Comparison of ENCODE assay signal across 23 cellular contexts in genomic region chr22:46121079-46121478, GRCh38. TPM values are rescaled to one million over a fixed set of nuclear protein-coding genes. Genes with fewer than 3 reads are reported as not detected.
DNase-seq lines count a peak whose midpoint lies in the region; ATAC-seq, FAIRE-seq and TF ChIP-seq lines count a peak whose summit lies in the region.
"Had no signal": no experiment of that assay in that cellular context is flagged by ENCODE, and none has a peak within 500 bp of the region (broad histone marks: within the 10 kb centered on the region; RNA-seq: fewer than 3 reads in every experiment).

No MANE protein-coding gene starts in this region.

- H3K56ac ChIP-seq in H1 (replicated peaks; ENCODE audit: insufficient read length, low read depth, low read length) = no peak overlapping the region

- H2AK5ac ChIP-seq in H1 (ENCODE audit: low read depth, low read length) = no peak overlapping the region

- no peaks in the 10 kb centered on the region for H3K27me3 ChIP-seq in SK-N-SH (ENCODE audit: insufficient read depth)
- no peaks in the 10 kb centered on the region for H3K27me3 ChIP-seq in GM23248 (replicated peaks; ENCODE audit: insufficient read depth)
- peaks cover 0 to 6% (median 0%) of the 10 kb centered on the region in 4 experiments; a peak in 3 of 7 replicates for H3K27me3 ChIP-seq in H1 (replicated peaks in 1 of 4; ENCODE audit: control insufficient read depth in 3 of 4, extremely low read depth in 1 of 4, insufficient read depth in 3 of 4, low read length in 3 of 4)
- H3K27me3 ChIP-seq in neural progenitor cell = no peaks in the 10 kb centered on the region
- H3K27me3 ChIP-seq in gastroesophageal sphincter = no peaks in the 10 kb centered on the region

- no peaks in the 10 kb centered on the region for H3K4me1 Mint-ChIP-seq in neural progenitor cell
- H3K4me1 Mint-ChIP-seq: B cell had no signal

- no peak for TF ChIP-seq POLR2A in H1 (IDR thresholded peaks at IDR 0.05; ENCODE audit: control extremely low read depth in 1 of 2, low read depth in 2 of 2, low read length in 2 of 2)
- TF ChIP-seq POLR2A in gastroesophageal sphincter (IDR thresholded peaks at IDR 0.05) = no peak

- no peak overlapping the region for H4K8ac ChIP-seq in H1 (ENCODE audit: extremely low read depth, insufficient read depth, low read length)

- DNase-seq in SK-N-SH (no peak), GM23248 (no peak), H1 (ENCODE audit: low read depth in 1 of 2, low spot score in 2 of 2) (no peak), neural progenitor cell (ENCODE audit: low spot score) (no peak), SKM-1 treated with dmso at 0.1 percent for 144 hours (lab: John Stamatoyannopoulos, UW; ENCODE audit: unreplicated experiment) (no peak), DMS153 treated with DMSO at 0.1 percent for 48 hours (lab: John Stamatoyannopoulos, UW; ENCODE audit: unreplicated experiment) (no peak)
- DNase-seq: 8988T; CD4-positive, alpha-beta T cell; EL; H7; Karpas-422; MM.1S; NCI-H1092; NCI-H1436 treated with DMSO at 0.1 percent for 48 hours; NCI-H2029; NCI-H345; NCI-H524 treated with DMSO at 0.1 percent for 48 hours; PC-9 had no signal

- ATAC-seq in SK-N-SH treated with all-trans-retinoic acid at 6 μM for 48 hours = no peak
- no peak for ATAC-seq in gastroesophageal sphincter

- WGBS in SK-N-SH (ENCODE audit: low lambda C conversion rate) = 67% methylated on average over 3 of the region's 6 CpGs
- WGBS in GM23248 (ENCODE audit: low coverage in 1 of 2, low lambda C conversion rate in 2 of 2, missing lambda C conversion rate in 2 of 2), 2 experiments = 81 to 82% methylated on average over 6 of the region's 6 CpGs
- WGBS in H1 (ENCODE audit: extremely low coverage in 1 of 2, insufficient coverage in 1 of 2, insufficient read length in 1 of 2, insufficient replicate concordance in 2 of 2, low coverage in 1 of 2, low lambda C conversion rate in 2 of 2, missing lambda C conversion rate in 1 of 2), 2 experiments = 87% methylated on average over 6 of the region's 6 CpGs; no CpG with 5 or more reads in 1 of the 2 experiments
- WGBS in gastroesophageal sphincter (ENCODE audit: low coverage in 1 of 2), 2 donors = no CpG with 5 or more reads among the region's 6 CpGs

- peaks cover 37% of the 10 kb centered on the region for H4K20me1 ChIP-seq in SK-N-SH (ENCODE audit: insufficient read depth)
- H4K20me1 ChIP-seq in GM23248 (ENCODE audit: insufficient read depth) = no peaks in the 10 kb centered on the region
- H4K20me1 ChIP-seq in H1 (replicated peaks in 1 of 2; ENCODE audit: control insufficient read depth in 1 of 2, insufficient read depth in 2 of 2, low read length in 2 of 2) = no peaks in the 10 kb centered on the region
- no peaks in the 10 kb centered on the region for H4K20me1 ChIP-seq in neural progenitor cell (ENCODE audit: low read depth)

- TF ChIP-seq RAD21 in SK-N-SH (IDR thresholded peaks at IDR 0.05; ENCODE audit: low read length) = no peak
- no peak for TF ChIP-seq RAD21 in H1 (IDR thresholded peaks at IDR 0.05 in 1 of 2, conservative IDR thresholded peaks at IDR 0.05 in 1 of 2; ENCODE audit: low read depth in 2 of 2, low read length in 2 of 2)

- H3K9ac ChIP-seq in SK-N-SH = no peak overlapping the region
- no peak overlapping the region for H3K9ac ChIP-seq in GM23248
- H3K9ac ChIP-seq in H1 (replicated peaks in 1 of 4; ENCODE audit: extremely low read depth in 1 of 4, low read depth in 3 of 4, low read length in 3 of 4) = no peak overlapping the region
- H3K9ac ChIP-seq in neural progenitor cell = no peak overlapping the region

- POLR2A ChIA-PET in SK-N-SH (lab: Yijun Ruan, JAX) = interaction anchor here (1.0 kb wide), 1 partner anchor 51 kb away, joined by 4 read pairs; no protein-coding TSS in a partner anchor
- POLR2A ChIA-PET in H1 (lab: Charles Lee; ENCODE audit: partially characterized antibody) = no interaction called here

- H2BK5ac ChIP-seq in H1 (ENCODE audit: low read depth, low read length) = no peak overlapping the region

- TF ChIP-seq EP300 in SK-N-SH (IDR thresholded peaks at IDR 0.05; ENCODE audit: borderline replicate concordance in 1 of 2, low read depth in 1 of 2, low read length in 1 of 2) (no peak), H1 (IDR thresholded peaks at IDR 0.05; ENCODE audit: borderline replicate concordance in 1 of 2, low read depth in 2 of 2, low read length in 2 of 2) (no peak), gastroesophageal sphincter (IDR thresholded peaks at IDR 0.05) (no peak)

- H3F3A ChIP-seq in SK-N-SH (replicated peaks; ENCODE audit: insufficient read depth) (peaks cover 45% of the 10 kb centered on the region), GM23248 (ENCODE audit: insufficient read depth) (peaks cover 37% of the 10 kb centered on the region), neural progenitor cell (ENCODE audit: low read depth) (no peaks in the 10 kb centered on the region)

- H3K4ac ChIP-seq in H1 (replicated peaks; ENCODE audit: insufficient read length, low read depth, low read length) = no peak overlapping the region

- no peak overlapping the region for H2BK120ac ChIP-seq in H1 (replicated peaks; ENCODE audit: low read depth, low read length)

- H3K27ac ChIP-seq in SK-N-SH (ENCODE audit: low read depth in 2 of 2, low read length in 1 of 2) (no peak overlapping the region; a peak in 1 of 4 replicates), GM23248 (peak overlapping the region; percentile 79; the same call in 1 of the 2 replicates), H1 (ENCODE audit: low read depth, low read length) (no peak overlapping the region), neural progenitor cell (no peak overlapping the region), gastroesophageal sphincter (no peak overlapping the region)
- H3K27ac ChIP-seq: HL-60, PC-9 had no signal

- H3K27ac Mint-ChIP-seq in neural progenitor cell = peak overlapping the region; percentile 19
- H3K27ac Mint-ChIP-seq: B cell; CD4-positive, alpha-beta T cell had no signal

- no peak overlapping the region for H3K14ac ChIP-seq in H1 (ENCODE audit: insufficient read length)

- CTCF ChIA-PET in SK-N-SH (lab: Yijun Ruan, JAX) (interaction anchor here (1.1 to 5.0 kb wide), 15 partner anchors 32 to 422 kb away, joined by 3 to 69 read pairs (median 6); partner anchors contain the start of genes GTSE1 and TTC38), H1 (lab: Charles Lee; ENCODE audit: partially characterized antibody) (interaction anchor here (0.7 to 4.6 kb wide), 20 partner anchors 9 to 212 kb away, joined by 3 to 44 read pairs (median 5); no protein-coding TSS in a partner anchor)

- H3K9me3 ChIP-seq in SK-N-SH (no peaks in the 10 kb centered on the region), GM23248 (ENCODE audit: low read depth) (no peaks in the 10 kb centered on the region), H1 (ENCODE audit: insufficient read depth in 2 of 2, low read depth in 1 of 2, low read length in 1 of 2) (no peaks in the 10 kb centered on the region), neural progenitor cell (ENCODE audit: low read depth) (no peaks in the 10 kb centered on the region), gastroesophageal sphincter (no peaks in the 10 kb centered on the region)

- FAIRE-seq in H1 (lab: Jason Lieb, UNC) = no peak
- FAIRE-seq: GM12891 had no signal

- no peak overlapping the region for H2BK20ac ChIP-seq in H1 (ENCODE audit: low read length)

- TF ChIP-seq CTCF in SK-N-SH (IDR thresholded peaks at IDR 0.05) (no peak), H1 (IDR thresholded peaks at IDR 0.05; ENCODE audit: control extremely low read depth in 1 of 3, insufficient read depth in 1 of 3, low read depth in 1 of 3, low read length in 3 of 3) (no peak), neural progenitor cell (IDR thresholded peaks at IDR 0.05) (no peak), gastroesophageal sphincter (IDR thresholded peaks at IDR 0.05) (no peak)

- H4K5ac ChIP-seq in H1 (ENCODE audit: insufficient read length, low read depth, low read length) = no peak overlapping the region

- H3K27me3 Mint-ChIP-seq in neural progenitor cell (ENCODE audit: insufficient read depth, low read depth) = peaks cover 5% of the 10 kb centered on the region
- H3K27me3 Mint-ChIP-seq: B cell; CD4-positive, alpha-beta T cell had no signal

- no peaks in the 10 kb centered on the region for H3K79me1 ChIP-seq in H1 (ENCODE audit: low read depth, low read length)

- H4K91ac ChIP-seq in H1 (replicated peaks; ENCODE audit: insufficient read length, low read length) = peak overlapping the region; percentile 54

- no peak overlapping the region for H2BK15ac ChIP-seq in H1 (ENCODE audit: low read length)

- H3K36me3 ChIP-seq in SK-N-SH (replicated peaks in 1 of 2; ENCODE audit: control insufficient read depth in 1 of 2, insufficient read depth in 2 of 2, low read length in 1 of 2) (peaks cover 5 to 12% of the 10 kb centered on the region in 2 experiments), GM23248 (ENCODE audit: low read depth) (no peaks in the 10 kb centered on the region), H1 (ENCODE audit: control insufficient read depth in 2 of 4, insufficient read depth in 4 of 4, low read length in 3 of 4) (no peaks in the 10 kb centered on the region), neural progenitor cell (no peaks in the 10 kb centered on the region), gastroesophageal sphincter (no peaks in the 10 kb centered on the region)

- H3K23ac ChIP-seq in H1 (ENCODE audit: insufficient read length) = no peak overlapping the region

- H3K9me2 ChIP-seq in SK-N-SH = no peaks in the 10 kb centered on the region
- H3K9me2 ChIP-seq in GM23248 (ENCODE audit: insufficient read depth) = no peaks in the 10 kb centered on the region

- H3K79me2 ChIP-seq in SK-N-SH (ENCODE audit: insufficient read depth) = no peaks in the 10 kb centered on the region
- no peaks in the 10 kb centered on the region for H3K79me2 ChIP-seq in GM23248 (ENCODE audit: insufficient read depth)
- no peaks in the 10 kb centered on the region for H3K79me2 ChIP-seq in H1 (ENCODE audit: control insufficient read depth in 1 of 2, insufficient read depth in 2 of 2, low read length in 2 of 2)
- no peaks in the 10 kb centered on the region for H3K79me2 ChIP-seq in neural progenitor cell (ENCODE audit: low read depth)

- H3K4me3 ChIP-seq in SK-N-SH (ENCODE audit: low read depth in 2 of 2, low read length in 1 of 2) (no peak overlapping the region), GM23248 (no peak overlapping the region), H1 (ENCODE audit: extremely low read depth in 1 of 4, insufficient read depth in 2 of 4, low read depth in 3 of 4, low read length in 4 of 4) (no peak overlapping the region), neural progenitor cell (no peak overlapping the region), gastroesophageal sphincter (no peak overlapping the region)
- H3K4me3 ChIP-seq: PC-9 had no signal

- in situ Hi-C loops in GM23248 (cut with MboI) = loop anchor here (5.0 kb wide), 1 partner anchor 191 kb away; no protein-coding TSS in a partner anchor

- H3K4me1 ChIP-seq in SK-N-SH (ENCODE audit: control insufficient read depth in 1 of 2, insufficient read depth in 2 of 2, low read depth in 1 of 2, low read length in 1 of 2) (peaks cover 0 to 39% of the 10 kb centered on the region in 2 experiments; a peak in 1 of 4 replicates), GM23248 (ENCODE audit: insufficient read depth) (peaks cover 7% of the 10 kb centered on the region), H1 (replicated peaks in 1 of 4; ENCODE audit: control insufficient read depth in 3 of 4, insufficient read depth in 4 of 4, low read length in 3 of 4) (peaks cover 0 to 3% (median under 1%) of the 10 kb centered on the region in 4 experiments; a peak in 3 of 7 replicates), neural progenitor cell (no peaks in the 10 kb centered on the region), gastroesophageal sphincter (peaks cover 0 to 40% (median 14%) of the 10 kb centered on the region in 3 donors)

- no peaks in the 10 kb centered on the region for H3K9me3 Mint-ChIP-seq in neural progenitor cell
- H3K9me3 Mint-ChIP-seq: CD4-positive, alpha-beta T cell had no signal

- H2BK12ac ChIP-seq in H1 (ENCODE audit: low read depth, low read length) = no peak overlapping the region

- H3K23me2 ChIP-seq in H1 (ENCODE audit: low read depth, low read length) = no peaks in the 10 kb centered on the region

- H3K36me3 Mint-ChIP-seq in neural progenitor cell = no peaks in the 10 kb centered on the region

- H2AFZ ChIP-seq in SK-N-SH (ENCODE audit: low read depth) = no peak overlapping the region
- no peak overlapping the region for H2AFZ ChIP-seq in GM23248
- no peak overlapping the region for H2AFZ ChIP-seq in H1 (ENCODE audit: low read length)
- H2AFZ ChIP-seq in neural progenitor cell (replicated peaks) = no peak overlapping the region
- H2AFZ ChIP-seq: PC-9 had no signal

- no peak overlapping the region for H3K18ac ChIP-seq in H1 (ENCODE audit: extremely low read depth, low read length)

- H3K4me3 Mint-ChIP-seq in neural progenitor cell = peak overlapping the region; percentile 55
- H3K4me3 Mint-ChIP-seq: B cell; CD4-positive, alpha-beta T cell had no signal

- H3K4me2 ChIP-seq in SK-N-SH = no peak overlapping the region
- no peak overlapping the region for H3K4me2 ChIP-seq in GM23248 (ENCODE audit: unreplicated experiment)
- H3K4me2 ChIP-seq in H1 (ENCODE audit: insufficient read depth in 1 of 2, low read depth in 2 of 2, low read length in 2 of 2) = no peak overlapping the region
- no peak overlapping the region for H3K4me2 ChIP-seq in neural progenitor cell
- H3K4me2 ChIP-seq: PC-9 had no signal

RNA-seq across cellular contexts. Expression of gene PPARA, which starts 29.2 kb away (rescaled TPM):
- 4.5 TPM in 2 replicates for polyA plus RNA-seq in SK-N-SH (2012; rRNA removed)
- polyA plus RNA-seq in SK-N-SH (2012; cell fraction: cytosol; rRNA removed) = 4.1 and 4.4 TPM in 2 replicates
- polyA plus RNA-seq in SK-N-SH (2012; cell fraction: nucleus; rRNA removed) = 5.8 and 6.8 TPM in 2 replicates
- total RNA-seq in GM23248 (2014; rRNA removed; shearing (Covaris generic)) = 10.9 and 14.4 TPM in 2 replicates
- 8.4 and 8.7 TPM in 2 replicates for polyA plus RNA-seq in GM23248 (2016; fragmentation: Nextera tagmentation; extraction: Ambion mirVana)
- total RNA-seq in H1 (2021; fragmentation: NEBNext Ultra II Directional; extraction: Animal tissue kit (Norgen Biotek cat#: 25700)) = 8.2 and 10.0 TPM in 2 replicates
- polyA plus RNA-seq in H1 (2011; rRNA removed) = 3.1 and 3.3 TPM in 2 replicates
- polyA plus RNA-seq in H1 (2011; cell fraction: cytosol; rRNA removed) = 3.6 TPM
- 9.9 TPM for polyA plus RNA-seq in H1 (2011; cell fraction: nucleus; rRNA removed)
- polyA plus RNA-seq in H1 (2012, experiment 1 of 2) = 3.8 to 4.8 TPM (median 4.5 TPM) in 4 replicates
- polyA plus RNA-seq in H1 (2012, experiment 2 of 2) = 3.1 TPM
- polyA plus RNA-seq in H1 (2013, experiment 1 of 2) = 3.9 TPM
- polyA plus RNA-seq in H1 (2013, experiment 2 of 2) = 3.4 TPM
- polyA minus RNA-seq in H1 (2011; rRNA and poly(A)+ RNA removed) = 6.5 and 7.4 TPM in 2 replicates
- 3.2 TPM for polyA minus RNA-seq in H1 (2011; cell fraction: cytosol; rRNA and poly(A)+ RNA removed)
- 14.7 TPM for polyA minus RNA-seq in H1 (2011; cell fraction: nucleus; rRNA and poly(A)+ RNA removed)
- 5.2 and 5.4 TPM in 2 replicates for total RNA-seq in neural progenitor cell (ENCODE audit: low replicate concordance)
- 10 to 100 TPM; 19.5 to 28.5 (median 26.9) TPM for total RNA-seq in gastroesophageal sphincter

Comparison
In these comparisons a context has a peak if more than half of its experiments do, and no peak if none do; other contexts are left out.
1. Of the 17 proteins assayed by ChIP-seq in both H1 and SK-N-SH: peak only in H1: none; only in SK-N-SH: POLR2AphosphoS5; in both: none; in neither: 16.